10 cellular contexts compared by ENCODE assay signal in the genomic region with DNA sequence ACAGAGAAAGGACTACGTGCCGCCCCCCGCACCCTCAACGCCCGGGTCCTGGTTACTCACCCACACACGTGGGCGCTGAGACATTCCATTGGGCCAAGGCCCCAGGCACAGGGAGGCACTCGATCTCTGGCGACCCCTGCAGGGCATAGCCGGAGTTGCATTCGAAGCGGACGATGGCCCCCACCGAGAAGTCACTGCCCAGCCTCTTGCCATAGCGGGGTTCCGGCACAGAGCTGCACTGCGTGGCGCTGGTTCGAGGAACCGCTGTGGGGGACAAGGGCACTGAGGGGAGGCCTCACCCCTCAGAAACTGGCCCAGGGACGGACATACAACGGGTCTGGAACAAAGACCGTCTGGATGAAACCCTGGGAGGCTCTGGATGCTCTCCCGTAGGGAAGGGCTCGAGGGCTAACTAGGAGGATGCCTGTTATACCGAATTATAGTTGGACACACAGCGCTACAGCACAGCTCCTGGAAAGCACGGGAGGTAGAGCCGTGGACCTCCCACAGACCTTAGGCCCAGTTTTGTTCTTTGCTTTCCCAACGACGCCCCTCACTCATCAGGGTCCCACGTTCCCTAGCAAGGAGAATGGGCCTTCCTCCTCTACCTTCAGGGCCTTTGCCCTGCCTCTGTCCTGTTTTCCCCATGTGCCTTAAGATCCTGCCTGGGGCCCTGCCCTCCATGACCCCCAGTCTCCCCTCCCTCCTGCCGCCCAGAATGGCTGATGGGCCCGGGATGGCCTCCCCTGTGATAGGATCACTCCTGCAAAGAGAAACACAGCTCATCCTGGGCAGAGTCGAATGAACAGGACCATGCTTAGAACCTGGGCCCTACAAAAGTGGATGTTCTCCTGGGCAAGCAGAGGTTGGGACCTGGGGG.
DNase-seq lines count a peak whose midpoint lies in the region; ATAC-seq and TF ChIP-seq lines count a peak whose summit lies in the region.
"Had no signal": no experiment of that assay in that cellular context is flagged by ENCODE, and none has a peak within 500 bp of the region (broad histone marks: within the 10 kb centered on the region; RNA-seq: fewer than 3 reads in every experiment).

No MANE protein-coding gene starts in this region.

- H3K56ac ChIP-seq in H9 (ENCODE audit: insufficient read length, low read depth, low read length), result no peak overlapping the region

- no peak overlapping the region for H2AK5ac ChIP-seq in H9 (ENCODE audit: insufficient read length, low read length)

- TF ChIP-seq CTCF in H9 (conservative IDR thresholded peaks at IDR 0.05) (peak; percentile 82), nephron progenitor cell (IDR thresholded peaks at IDR 0.05) (peak; percentile 35), body of pancreas (IDR thresholded peaks at IDR 0.05) (no peak)

- no peak overlapping the region for H4K91ac ChIP-seq in H9 (ENCODE audit: insufficient read length, low read depth, low read length)

- H3K36me3 Mint-ChIP-seq in activated CD4-positive, alpha-beta T cell treated with anti-CD3 and anti-CD28 coated beads for 36 hours (ENCODE audit: low read depth), result no peaks in the 10 kb centered on the region
- H3K36me3 Mint-ChIP-seq in H9 (ENCODE audit: insufficient read depth in 1 of 3, low read depth in 3 of 3), result peaks cover 0 to 24% (median 13%) of the 10 kb centered on the region in 3 experiments; a peak in 6 of 7 replicates
- no peaks in the 10 kb centered on the region for H3K36me3 Mint-ChIP-seq in activated CD4-positive, alpha-beta memory T cell treated with anti-CD3 and anti-CD28 coated beads for 36 hours
- no peaks in the 10 kb centered on the region for H3K36me3 Mint-ChIP-seq in nephron progenitor cell (ENCODE audit: low read depth)
- H3K36me3 Mint-ChIP-seq in stimulated activated naive B cell treated with anti-CD40 and anti-IgM and Interleukin-4, amounts not matched to agents 10 μg/mL and 1 μg/mL and 100 μg/mL, for 72 hours, result no peaks in the 10 kb centered on the region

- POLR2A ChIA-PET in activated CD4-positive, alpha-beta T cell treated with anti-CD3 and anti-CD28 coated beads for 36 hours (lab: Charles Lee), result no interaction called here
- POLR2A ChIA-PET in activated CD4-positive, alpha-beta memory T cell treated with anti-CD3 and anti-CD28 coated beads for 36 hours (lab: Charles Lee), result no interaction called here

- DNase-seq in activated CD4-positive, alpha-beta T cell treated with anti-CD3 and anti-CD28 coated beads for 36 hours, result peak; percentile 36
- no peak for DNase-seq in activated CD4-positive, alpha-beta T cell treated with anti-CD3 and anti-CD28 coated beads for 1 hour
- DNase-seq in H9 (peak; percentile 79), nephron progenitor cell (peak; percentile 25), SK-N-DZ (ENCODE audit: low spot score) (no peak), body of pancreas (no peak)
- DNase-seq in activated CD4-positive, alpha-beta memory T cell treated with anti-CD3 and anti-CD28 coated beads for 36 hours, result peak; percentile 18
- DNase-seq in stimulated activated naive B cell treated with anti-CD40 and anti-IgM and Interleukin-4, amounts not matched to agents 10 μg/mL and 1 μg/mL and 100 μg/mL, for 72 hours, result no peak
- DNase-seq: NCI-H187 treated with DMSO at 0.1 percent for 48 hours had no signal

- H3K9me3 Mint-ChIP-seq in activated CD4-positive, alpha-beta T cell treated with anti-CD3 and anti-CD28 coated beads for 36 hours (ENCODE audit: low read depth), result no peaks in the 10 kb centered on the region
- H3K9me3 Mint-ChIP-seq in H9 (no peaks in the 10 kb centered on the region), nephron progenitor cell (peaks cover 11% of the 10 kb centered on the region)
- H3K9me3 Mint-ChIP-seq in activated CD4-positive, alpha-beta memory T cell treated with anti-CD3 and anti-CD28 coated beads for 36 hours, result no peaks in the 10 kb centered on the region
- peaks cover 2 to 5% of the 10 kb centered on the region in 2 donors for H3K9me3 Mint-ChIP-seq in stimulated activated naive B cell treated with anti-CD40 and anti-IgM and Interleukin-4, amounts not matched to agents 10 μg/mL and 1 μg/mL and 100 μg/mL, for 72 hours

- H3K27ac ChIP-seq in H9 (ENCODE audit: insufficient read length, low read depth, low read length) (no peak overlapping the region), body of pancreas (no peak overlapping the region)
- H3K27ac ChIP-seq: gastroesophageal sphincter had no signal

- H3K4ac ChIP-seq in H9 (ENCODE audit: low read depth, low read length), result no peak overlapping the region

- no peak overlapping the region for H4K5ac ChIP-seq in H9 (ENCODE audit: insufficient read length, low read depth, low read length)

- ATAC-seq in activated CD4-positive, alpha-beta T cell treated with anti-CD3 and anti-CD28 coated beads for 36 hours, result no peak
- no peak for ATAC-seq in stimulated activated naive B cell treated with anti-CD40 and anti-IgM and Interleukin-4, amounts not matched to agents 10 μg/mL and 1 μg/mL and 100 μg/mL, for 72 hours (replicated peaks)
- ATAC-seq in body of pancreas, result no peak
- ATAC-seq: gastroesophageal sphincter had no signal

- H3K79me1 ChIP-seq in H9 (ENCODE audit: insufficient read depth, low read depth, low read length, poor library complexity, severe bottlenecking), result no peaks in the 10 kb centered on the region

- no peak overlapping the region for H4K8ac ChIP-seq in H9 (replicated peaks; ENCODE audit: insufficient read length, low read depth, low read length)

- no peaks in the 10 kb centered on the region for H3K4me1 Mint-ChIP-seq in activated CD4-positive, alpha-beta T cell treated with anti-CD3 and anti-CD28 coated beads for 36 hours
- H3K4me1 Mint-ChIP-seq in H9 (no peaks in the 10 kb centered on the region), nephron progenitor cell (no peaks in the 10 kb centered on the region)
- no peaks in the 10 kb centered on the region for H3K4me1 Mint-ChIP-seq in activated CD4-positive, alpha-beta memory T cell treated with anti-CD3 and anti-CD28 coated beads for 36 hours (ENCODE audit: low read depth)
- no peaks in the 10 kb centered on the region for H3K4me1 Mint-ChIP-seq in stimulated activated naive B cell treated with anti-CD40 and anti-IgM and Interleukin-4, amounts not matched to agents 10 μg/mL and 1 μg/mL and 100 μg/mL, for 72 hours

- H2BK120ac ChIP-seq in H9 (ENCODE audit: low read depth, low read length, poor library complexity, severe bottlenecking), result no peak overlapping the region

- H2AFZ ChIP-seq in H9 (ENCODE audit: low read length), result no peak overlapping the region

- H3K27ac Mint-ChIP-seq in activated CD4-positive, alpha-beta T cell treated with anti-CD3 and anti-CD28 coated beads for 36 hours, result no peak overlapping the region
- no peak overlapping the region for H3K27ac Mint-ChIP-seq in H9
- no peak overlapping the region for H3K27ac Mint-ChIP-seq in activated CD4-positive, alpha-beta memory T cell treated with anti-CD3 and anti-CD28 coated beads for 36 hours
- H3K27ac Mint-ChIP-seq in nephron progenitor cell, result no peak overlapping the region
- H3K27ac Mint-ChIP-seq in stimulated activated naive B cell treated with anti-CD40 and anti-IgM and Interleukin-4, amounts not matched to agents 10 μg/mL and 1 μg/mL and 100 μg/mL, for 72 hours, result no peak overlapping the region

- H3K27me3 ChIP-seq in H9 (ENCODE audit: insufficient read depth, low read length) (no peaks in the 10 kb centered on the region), body of pancreas (no peaks in the 10 kb centered on the region)

- H2BK20ac ChIP-seq in H9 (ENCODE audit: low read depth, low read length, poor library complexity, severe bottlenecking), result no peak overlapping the region

- intact Hi-C loops in activated CD4-positive, alpha-beta T cell treated with anti-CD3 and anti-CD28 coated beads for 36 hours (cut with DNase I, micrococcal nuclease), result no loop called here
- intact Hi-C loops in activated CD4-positive, alpha-beta memory T cell treated with anti-CD3 and anti-CD28 coated beads for 36 hours (cut with micrococcal nuclease), result no loop called here
- intact Hi-C loops in body of pancreas (cut with DNase I), result no loop called here

- H2BK12ac ChIP-seq in H9 (ENCODE audit: insufficient read length, low read depth, low read length), result no peak overlapping the region

- no peak overlapping the region for H2BK15ac ChIP-seq in H9 (ENCODE audit: low read depth, low read length)

- no peak for TF ChIP-seq POLR2A in body of pancreas (IDR thresholded peaks at IDR 0.05)

- H4K20me1 ChIP-seq in H9 (ENCODE audit: control insufficient read depth, insufficient read depth, insufficient read length), result no peaks in the 10 kb centered on the region

- no peaks in the 10 kb centered on the region for H3K9me3 ChIP-seq in H9 (ENCODE audit: control insufficient read depth, low read depth, low read length)
- no peaks in the 10 kb centered on the region for H3K9me3 ChIP-seq in body of pancreas
- H3K9me3 ChIP-seq: gastroesophageal sphincter had no signal

- no peak overlapping the region for H3K23ac ChIP-seq in H9 (ENCODE audit: insufficient read length, low read depth, low read length)

- no peaks in the 10 kb centered on the region for H3K79me2 ChIP-seq in H9 (ENCODE audit: insufficient read depth, low read length)

- no peak overlapping the region for H3K18ac ChIP-seq in H9 (ENCODE audit: insufficient read length, low read depth, low read length)

- no peak overlapping the region for H3K4me3 ChIP-seq in body of pancreas
- H3K4me3 ChIP-seq: gastroesophageal sphincter had no signal

- H3K9ac ChIP-seq in H9 (ENCODE audit: extremely low read depth, insufficient read length, low read length), result no peak overlapping the region

- H3K4me1 ChIP-seq in H9 (ENCODE audit: insufficient read depth, low read length), result no peaks in the 10 kb centered on the region
- H3K4me1 ChIP-seq in body of pancreas, result no peaks in the 10 kb centered on the region
- H3K4me1 ChIP-seq: gastroesophageal sphincter had no signal

- H3K4me3 Mint-ChIP-seq in activated CD4-positive, alpha-beta T cell treated with anti-CD3 and anti-CD28 coated beads for 36 hours, result no peak overlapping the region
- no peak overlapping the region; a peak in 1 of 5 replicates for H3K4me3 Mint-ChIP-seq in H9
- no peak overlapping the region for H3K4me3 Mint-ChIP-seq in activated CD4-positive, alpha-beta memory T cell treated with anti-CD3 and anti-CD28 coated beads for 36 hours
- no peak overlapping the region for H3K4me3 Mint-ChIP-seq in nephron progenitor cell
- no peak overlapping the region for H3K4me3 Mint-ChIP-seq in stimulated activated naive B cell treated with anti-CD40 and anti-IgM and Interleukin-4, amounts not matched to agents 10 μg/mL and 1 μg/mL and 100 μg/mL, for 72 hours

- no peak overlapping the region for H3T11ph ChIP-seq in H9 (ENCODE audit: low read length)

- no CpG with 5 or more reads among the region's 35 CpGs for WGBS in H9 (ENCODE audit: extremely low coverage, insufficient read length, low lambda C conversion rate)
- 85 to 91% methylated on average over 25 to 34 of the region's 35 CpGs for WGBS in body of pancreas, 2 donors

- H3K23me2 ChIP-seq in H9 (ENCODE audit: insufficient read length, low read depth, low read length, poor library complexity, severe bottlenecking), result no peaks in the 10 kb centered on the region

- no peaks in the 10 kb centered on the region for H3K36me3 ChIP-seq in body of pancreas (replicated peaks in 1 of 2; ENCODE audit: insufficient read depth in 1 of 2, low read depth in 2 of 2)
- H3K36me3 ChIP-seq: gastroesophageal sphincter had no signal

- peaks cover 27% of the 10 kb centered on the region for H3K27me3 Mint-ChIP-seq in activated CD4-positive, alpha-beta T cell treated with anti-CD3 and anti-CD28 coated beads for 36 hours
- H3K27me3 Mint-ChIP-seq in H9 (ENCODE audit: low read depth) (no peaks in the 10 kb centered on the region; the same call in 1 of the 2 replicates), nephron progenitor cell (ENCODE audit: low read depth, poor library complexity) (peaks cover 14% of the 10 kb centered on the region)
- peaks cover 19% of the 10 kb centered on the region for H3K27me3 Mint-ChIP-seq in activated CD4-positive, alpha-beta memory T cell treated with anti-CD3 and anti-CD28 coated beads for 36 hours
- peaks cover 41 to 44% of the 10 kb centered on the region in 2 donors for H3K27me3 Mint-ChIP-seq in stimulated activated naive B cell treated with anti-CD40 and anti-IgM and Interleukin-4, amounts not matched to agents 10 μg/mL and 1 μg/mL and 100 μg/mL, for 72 hours

- H3K4me2 ChIP-seq in H9 (ENCODE audit: insufficient read depth, insufficient read length, low read length), result no peak overlapping the region

- H2BK5ac ChIP-seq in H9 (ENCODE audit: insufficient read length, low read length), result no peak overlapping the region

- H3K14ac ChIP-seq in H9 (ENCODE audit: insufficient read depth, low read length), result no peak overlapping the region; the same call in 1 of the 2 replicates

- CTCF ChIA-PET in activated CD4-positive, alpha-beta T cell treated with anti-CD3 and anti-CD28 coated beads for 36 hours (lab: Charles Lee), result interaction anchor here (0.7 kb wide), 1 partner anchor 433 kb away, joined by 3 read pairs; no protein-coding TSS in a partner anchor
- CTCF ChIA-PET in activated CD4-positive, alpha-beta memory T cell treated with anti-CD3 and anti-CD28 coated beads for 36 hours (lab: Charles Lee), result no interaction called here

Comparison
In these comparisons a context has a peak if more than half of its experiments do, and no peak if none do; other contexts are left out.
1. DNase-seq: peak in activated CD4-positive, alpha-beta T cell treated with anti-CD3 and anti-CD28 coated beads for 36 hours (single experiment), H9 (single experiment), activated CD4-positive, alpha-beta memory T cell treated with anti-CD3 and anti-CD28 coated beads for 36 hours (single experiment) and nephron progenitor cell (single experiment); none in activated CD4-positive, alpha-beta T cell treated with anti-CD3 and anti-CD28 coated beads for 1 hour (single experiment), stimulated activated naive B cell treated with anti-CD40 and anti-IgM and Interleukin-4, amounts not matched to agents 10 μg/mL and 1 μg/mL and 100 μg/mL, for 72 hours (single experiment), SK-N-DZ (single experiment) and body of pancreas (0 of 4).
2. CTCF ChIP-seq: peak in H9 (single experiment) and nephron progenitor cell (single experiment); none in body of pancreas (0 of 7).